Comparison of ENCODE assay signal across 8 cellular contexts in genomic region chr14:71139058-71139946, GRCh38.
DNase-seq lines count a peak whose midpoint lies in the region; ATAC-seq and TF ChIP-seq lines count a peak whose summit lies in the region.

No MANE protein-coding gene starts in this region.

- peaks cover 17% of the 10 kb centered on the region for H3K4me1 Mint-ChIP-seq in CD4-positive, alpha-beta T cell (ENCODE audit: low read depth)

- no peak overlapping the region for H2AFZ ChIP-seq in OCI-LY1 (ENCODE audit: low read length)

- H4K20me1 ChIP-seq in OCI-LY1 (ENCODE audit: insufficient read depth, low read length) = no peaks in the 10 kb centered on the region

- H3K36me3 ChIP-seq in OCI-LY1 (ENCODE audit: insufficient read depth, low read length) (no peaks in the 10 kb centered on the region), tibial artery (no peaks in the 10 kb centered on the region)

- H3K27ac ChIP-seq in CD4-positive, alpha-beta T cell (ENCODE audit: low read depth, low read length) = no peak overlapping the region
- H3K27ac ChIP-seq in OCI-LY1 (ENCODE audit: low read depth, low read length, poor library complexity, severe bottlenecking) (no peak overlapping the region), tibial artery (no peak overlapping the region)

- peak; percentile 95 for TF ChIP-seq CTCF in CD4-positive, alpha-beta T cell (IDR thresholded peaks at IDR 0.05)
- peak; percentile 97 for TF ChIP-seq CTCF in OCI-LY1 (IDR thresholded peaks at IDR 0.05; ENCODE audit: low read length)
- peak; percentile 93 for TF ChIP-seq CTCF in fibroblast of villous mesenchyme (IDR thresholded peaks at IDR 0.05; ENCODE audit: insufficient read depth, low read depth, low read length)
- peak; percentile 90 for TF ChIP-seq CTCF in tibial artery (IDR thresholded peaks at IDR 0.05)

- H3K4me1 ChIP-seq in OCI-LY1 (ENCODE audit: insufficient read depth, low read length, severe bottlenecking) (peaks cover 10% of the 10 kb centered on the region), tibial artery (peaks cover 0 to 9% (median 4%) of the 10 kb centered on the region in 4 donors)

- intact Hi-C loops in CD4-positive, alpha-beta T cell (cut with DNase I, micrococcal nuclease) = loop anchor here (1.0 to 10.0 kb wide), 5 partner anchors 183 to 715 kb away; partner anchors contain the start of gene SIPA1L1 (in 2 of the 2)
- intact Hi-C loops in tibial artery (cut with DNase I; ENCODE audit: low total_unique reads) = loop anchor here (2.0 to 5.0 kb wide), 2 partner anchors 611 to 713 kb away; no protein-coding TSS in a partner anchor

- no peaks in the 10 kb centered on the region for H3K27me3 ChIP-seq in CD4-positive, alpha-beta T cell (ENCODE audit: control insufficient read depth, insufficient read depth, low read length)
- H3K27me3 ChIP-seq in OCI-LY1 (ENCODE audit: insufficient read depth, low read length) (no peaks in the 10 kb centered on the region), tibial artery (no peaks in the 10 kb centered on the region)

- H3K9me3 Mint-ChIP-seq in CD4-positive, alpha-beta T cell = no peaks in the 10 kb centered on the region

- no peaks in the 10 kb centered on the region for H3K79me2 ChIP-seq in OCI-LY1 (ENCODE audit: insufficient read depth, low read length)

- H3K9me3 ChIP-seq in CD4-positive, alpha-beta T cell (ENCODE audit: control insufficient read depth, low read length) = no peaks in the 10 kb centered on the region
- H3K9me3 ChIP-seq in OCI-LY1 (ENCODE audit: low read length) (no peaks in the 10 kb centered on the region), tibial artery (no peaks in the 10 kb centered on the region)

- peak overlapping the region; percentile 14; the same call in 1 of the 2 replicates for H3K4me2 ChIP-seq in OCI-LY1 (ENCODE audit: low read length)

- H3F3A ChIP-seq in OCI-LY1 (ENCODE audit: insufficient read depth, low read length) = no peaks in the 10 kb centered on the region

- H3K9ac ChIP-seq in OCI-LY1 (ENCODE audit: low read length) = no peak overlapping the region

- no peak overlapping the region for H3K27ac Mint-ChIP-seq in CD4-positive, alpha-beta T cell

- H3K4me3 Mint-ChIP-seq in CD4-positive, alpha-beta T cell = no peak overlapping the region

- no peaks in the 10 kb centered on the region for H3K27me3 Mint-ChIP-seq in CD4-positive, alpha-beta T cell

- H3K4me3 ChIP-seq in OCI-LY1 (ENCODE audit: low read depth, low read length, poor library complexity, severe bottlenecking) = no peak overlapping the region
- H3K4me3 ChIP-seq in fibroblast of villous mesenchyme (ENCODE audit: low read depth, low read length) = no peak overlapping the region
- H3K4me3 ChIP-seq in tibial artery = no peak overlapping the region

- peak; percentile 35 to 69 (median 44) for DNase-seq in CD4-positive, alpha-beta T cell
- peak; percentile 31 to 38 for DNase-seq in activated T-helper 1 cell treated with anti-CD3 and anti-CD28 coated beads, Interleukin-2, amount 50 U/mL, for 16 hours (ENCODE audit: low read depth in 1 of 2, low spot score in 1 of 2)
- peak; percentile 56 for DNase-seq in fibroblast of villous mesenchyme (ENCODE audit: low read depth)
- peak in 44 of 56 donors; percentile 2 to 68 (median 32) for DNase-seq in nucleus accumbens (lab: John Stamatoyannopoulos, UW)
- peak in 1 of 2 donors; percentile 34 for DNase-seq in tibial artery

- CTCF ChIA-PET in CD4-positive, alpha-beta T cell (lab: Charles Lee) = interaction anchor here (1.0 to 1.8 kb wide), 5 partner anchors 13 to 613 kb away, joined by 3 to 28 read pairs (median 5); no protein-coding TSS in a partner anchor

- peak; percentile 52 for ATAC-seq in CD4-positive, alpha-beta T cell (ENCODE audit: poor library complexity)
- ATAC-seq in HG02798 (IDR thresholded peaks at IDR 0.05; ENCODE audit: poor library complexity, unreplicated experiment) = peak; percentile 61
- ATAC-seq in HG03196 (IDR thresholded peaks at IDR 0.05; ENCODE audit: unreplicated experiment) = no peak

- POLR2A ChIA-PET in CD4-positive, alpha-beta T cell (lab: Charles Lee) = no interaction called here

- no peaks in the 10 kb centered on the region for H3K9me2 ChIP-seq in OCI-LY1 (ENCODE audit: low read depth, low read length)

- no peaks in the 10 kb centered on the region for H3K36me3 Mint-ChIP-seq in CD4-positive, alpha-beta T cell (ENCODE audit: low read depth)
